ENCODE assay signal across 15 cellular contexts in genomic region chr5:88377240-88377639, GRCh38.
DNase-seq lines count a peak whose midpoint lies in the region; FAIRE-seq lines count a peak whose summit lies in the region.
"Had no signal": no experiment of that assay in that cellular context is flagged by ENCODE, and none has a peak within 500 bp of the region (broad histone marks: within the 10 kb centered on the region; RNA-seq: fewer than 3 reads in every experiment).

No MANE protein-coding gene starts in this region.

- POLR2A ChIA-PET in activated CD4-positive, alpha-beta memory T cell treated with anti-CD3 and anti-CD28 coated beads, Interleukin-2, amount 10 ng/mL, durations not matched to agents 7 days and 5 days (lab: Charles Lee): no interaction called here

- H3K4me1 Mint-ChIP-seq in activated CD4-positive, alpha-beta memory T cell treated with anti-CD3 and anti-CD28 coated beads, Interleukin-2, amount 10 ng/mL, durations not matched to agents 7 days and 5 days: peaks cover 3% of the 10 kb centered on the region
- H3K4me1 Mint-ChIP-seq: CD8-positive, alpha-beta memory T cell had no signal

- CTCF ChIA-PET in activated CD4-positive, alpha-beta memory T cell treated with anti-CD3 and anti-CD28 coated beads, Interleukin-2, amount 10 ng/mL, durations not matched to agents 7 days and 5 days (lab: Charles Lee): no interaction called here

- H3K36me3 Mint-ChIP-seq in activated CD4-positive, alpha-beta memory T cell treated with anti-CD3 and anti-CD28 coated beads, Interleukin-2, amount 10 ng/mL, durations not matched to agents 7 days and 5 days (ENCODE audit: low read depth): no peaks in the 10 kb centered on the region
- H3K36me3 Mint-ChIP-seq: CD8-positive, alpha-beta memory T cell had no signal

- no peak overlapping the region for H3K4me3 Mint-ChIP-seq in activated CD4-positive, alpha-beta memory T cell treated with anti-CD3 and anti-CD28 coated beads, Interleukin-2, amount 10 ng/mL, durations not matched to agents 7 days and 5 days
- H3K4me3 Mint-ChIP-seq: CD8-positive, alpha-beta memory T cell; HFFc6 had no signal

- H3K9me3 Mint-ChIP-seq in activated CD4-positive, alpha-beta memory T cell treated with anti-CD3 and anti-CD28 coated beads, Interleukin-2, amount 10 ng/mL, durations not matched to agents 7 days and 5 days: no peaks in the 10 kb centered on the region

- in situ Hi-C loops in G401 (cut with HindIII; ENCODE audit: low sequenced_read_pairs): no loop called here

- no peak overlapping the region for H3K27ac Mint-ChIP-seq in activated CD4-positive, alpha-beta memory T cell treated with anti-CD3 and anti-CD28 coated beads, Interleukin-2, amount 10 ng/mL, durations not matched to agents 7 days and 5 days
- H3K27ac Mint-ChIP-seq: CD8-positive, alpha-beta memory T cell; HFFc6 had no signal

- peak; percentile 25 for DNase-seq in DMS53 (lab: John Stamatoyannopoulos, UW)
- no peak for DNase-seq in DMS53 treated with DMSO at 0.1 percent for 48 hours (lab: John Stamatoyannopoulos, UW; ENCODE audit: unreplicated experiment)
- peak; percentile 48 for DNase-seq in G401 (ENCODE audit: low spot score)
- peak; percentile 15 for DNase-seq in NCI-H446 treated with DMSO at 0.1 percent for 48 hours (lab: John Stamatoyannopoulos, UW)
- peak; percentile 24 to 44 for DNase-seq in dermis microvascular lymphatic vessel endothelial cell (ENCODE audit: low read depth in 2 of 2)
- DNase-seq in middle frontal gyrus (ENCODE audit: extremely low spot score, low spot score): no peak
- DNase-seq in activated CD4-positive, alpha-beta memory T cell treated with anti-CD3 and anti-CD28 coated beads, Interleukin-2, amount 10 ng/mL, durations not matched to agents 7 days and 5 days: no peak
- no peak for DNase-seq in frontal cortex (ENCODE audit: low spot score in 2 of 2)
- DNase-seq: 8988T; AML-193; CD8-positive, alpha-beta memory T cell; DND-41; HFFc6 had no signal

- no peaks in the 10 kb centered on the region for H3K27me3 Mint-ChIP-seq in activated CD4-positive, alpha-beta memory T cell treated with anti-CD3 and anti-CD28 coated beads, Interleukin-2, amount 10 ng/mL, durations not matched to agents 7 days and 5 days

- no peak for FAIRE-seq in frontal cortex (lab: Jason Lieb, UNC)
- FAIRE-seq: H1, HTR-8/SVneo had no signal

Comparison
In these comparisons a context has a peak if more than half of its experiments do, and no peak if none do; other contexts are left out.
1. DNase-seq: peak in DMS53 (single experiment), G401 (single experiment), NCI-H446 treated with DMSO at 0.1 percent for 48 hours (single experiment) and dermis microvascular lymphatic vessel endothelial cell (2 of 2); none in DMS53 treated with DMSO at 0.1 percent for 48 hours (single experiment), middle frontal gyrus (single experiment), activated CD4-positive, alpha-beta memory T cell treated with anti-CD3 and anti-CD28 coated beads, Interleukin-2, amount 10 ng/mL, durations not matched to agents 7 days and 5 days (single experiment) and frontal cortex (0 of 2).